1 cellular context compared by ENCODE assay signal in genomic region chr5:141485305-141486055, GRCh38.
A peak's percentile ranks its signal among the peaks of the same experiment; 100 is the strongest.
TF ChIP-seq lines count a peak whose summit lies in the region.

No MANE protein-coding gene starts in this region.

TF ChIP-seq in K562, 482 proteins besides CTCF, POLR2A, EP300 and RAD21:
- TF ChIP-seq NCOA6 (IDR thresholded peaks at IDR 0.05) (no peak), ZNF507 (tag; conservative IDR thresholded peaks at IDR 0.05) (no peak), NFIC (IDR thresholded peaks at IDR 0.05) (0 out of 2 replicates have a peak, but pooled peaks have one; percentile 14), EZH2 (IDR thresholded peaks at IDR 0.05; ENCODE audit: borderline replicate concordance, low read depth, low read length) (peak; percentile 73; the same call in 1 of the 2 replicates)
